Comparison of ENCODE assay signal across 1 cellular context in the genomic region with DNA sequence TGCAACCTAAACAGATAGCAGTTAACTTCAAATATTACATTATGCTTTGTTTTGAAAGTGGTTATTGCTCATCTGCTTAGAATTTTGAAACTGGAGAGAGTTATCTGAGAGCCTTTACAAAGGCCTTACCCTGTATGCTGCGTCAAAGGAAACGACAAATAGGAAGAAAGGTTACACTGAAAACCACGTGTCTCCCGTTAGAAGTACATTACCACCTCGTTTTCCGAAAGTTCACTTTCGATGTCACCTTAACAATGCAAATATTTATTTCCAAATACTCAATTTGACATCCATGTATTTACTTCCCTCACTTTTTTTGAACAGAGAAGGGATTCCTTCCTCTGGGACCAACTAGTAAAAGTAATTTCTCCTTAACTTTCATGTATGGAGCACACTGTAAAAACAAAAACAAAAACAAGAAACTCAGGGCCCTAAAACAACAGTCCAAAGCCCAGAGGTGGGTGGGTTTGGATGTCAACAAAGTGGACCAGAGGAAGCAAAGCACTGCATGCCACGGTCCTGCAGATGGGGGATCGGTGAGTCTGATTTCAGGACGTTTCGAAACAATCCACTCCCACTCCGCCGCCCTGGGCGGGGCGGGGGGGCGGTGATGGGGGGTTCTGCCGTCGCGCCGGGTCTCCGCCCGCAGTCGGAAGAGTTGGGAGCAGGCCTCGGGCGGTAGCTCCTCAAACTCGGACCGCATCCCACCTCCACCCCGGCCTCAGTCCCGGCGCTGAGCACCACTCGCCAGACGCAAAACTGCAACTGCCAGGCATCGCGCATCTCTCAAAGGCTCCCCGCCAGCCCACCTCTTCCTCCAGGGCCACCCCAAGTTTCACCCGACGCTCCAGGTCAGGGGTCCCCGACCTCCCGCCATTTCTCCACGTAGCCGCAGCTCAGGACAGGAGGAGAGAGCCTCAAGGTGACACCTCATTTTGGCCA.
A peak's percentile ranks its signal among the peaks of the same experiment; 100 is the strongest.
TF ChIP-seq lines count a peak whose summit lies in the region.

No MANE protein-coding gene starts in this region.

TF ChIP-seq in HCT116, 20 proteins besides CTCF, POLR2A, EP300 and RAD21 (continued from another document):
- TF ChIP-seq, protein P1, sequence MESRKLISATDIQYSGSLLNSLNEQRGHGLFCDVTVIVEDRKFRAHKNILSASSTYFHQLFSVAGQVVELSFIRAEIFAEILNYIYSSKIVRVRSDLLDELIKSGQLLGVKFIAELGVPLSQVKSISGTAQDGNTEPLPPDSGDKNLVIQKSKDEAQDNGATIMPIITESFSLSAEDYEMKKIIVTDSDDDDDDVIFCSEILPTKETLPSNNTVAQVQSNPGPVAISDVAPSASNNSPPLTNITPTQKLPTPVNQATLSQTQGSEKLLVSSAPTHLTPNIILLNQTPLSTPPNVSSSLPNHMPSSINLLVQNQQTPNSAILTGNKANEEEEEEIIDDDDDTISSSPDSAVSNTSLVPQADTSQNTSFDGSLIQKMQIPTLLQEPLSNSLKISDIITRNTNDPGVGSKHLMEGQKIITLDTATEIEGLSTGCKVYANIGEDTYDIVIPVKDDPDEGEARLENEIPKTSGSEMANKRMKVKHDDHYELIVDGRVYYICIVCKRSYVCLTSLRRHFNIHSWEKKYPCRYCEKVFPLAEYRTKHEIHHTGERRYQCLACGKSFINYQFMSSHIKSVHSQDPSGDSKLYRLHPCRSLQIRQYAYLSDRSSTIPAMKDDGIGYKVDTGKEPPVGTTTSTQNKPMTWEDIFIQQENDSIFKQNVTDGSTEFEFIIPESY (IDR thresholded peaks at IDR 0.05; ENCODE audit: extremely low read depth, insufficient replicate concordance, low read length), result no peak
- TF ChIP-seq CBX3 (IDR thresholded peaks at IDR 0.05; ENCODE audit: low read depth) (no peak), CEBPB (IDR thresholded peaks at IDR 0.05; ENCODE audit: low read depth) (peak; percentile 56), POLR2AphosphoS5 (IDR thresholded peaks at IDR 0.05; ENCODE audit: low read depth, low read length) (peak; percentile 25; the same call in 1 of the 2 replicates), ELF1 (IDR thresholded peaks at IDR 0.05; ENCODE audit: borderline replicate concordance, low read depth) (no peak), YY1 (IDR thresholded peaks at IDR 0.05; ENCODE audit: extremely low read depth, insufficient replicate concordance, low read depth, low read length) (peak; percentile 82), ZNF274 (IDR thresholded peaks at IDR 0.05; ENCODE audit: low read depth, low read length) (no peak)
